Comparison of ENCODE assay signal across 10 cellular contexts in the genomic region with DNA sequence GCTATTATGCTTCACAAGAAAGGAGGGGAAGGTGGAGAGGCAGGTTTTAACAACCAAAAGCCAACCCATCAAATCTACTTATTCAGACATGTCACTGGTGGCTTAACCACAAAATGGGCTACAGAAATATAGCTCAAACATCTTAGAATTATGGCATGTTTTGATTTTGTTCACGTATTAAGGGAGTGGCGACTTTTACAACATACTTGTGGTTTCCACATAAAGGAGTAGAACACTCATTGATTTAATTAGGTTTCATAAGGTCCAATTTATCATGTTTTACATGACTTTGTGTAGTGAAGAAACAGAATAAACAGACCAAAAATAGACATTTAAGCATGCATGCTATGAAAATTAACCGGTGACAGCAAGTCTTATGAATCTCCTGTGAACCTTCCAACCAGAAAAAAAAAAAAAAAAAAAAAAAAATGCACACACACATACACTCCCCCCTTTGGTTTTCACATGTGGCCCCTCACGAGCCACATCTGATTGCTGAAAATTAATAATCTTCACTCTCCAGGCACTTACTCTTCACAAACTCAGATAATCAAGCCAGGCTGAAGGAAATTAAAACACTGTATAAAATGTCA. TPM values are rescaled to one million over a fixed set of nuclear protein-coding genes. Genes with fewer than 3 reads are reported as not detected.
DNase-seq lines count a peak whose midpoint lies in the region; ATAC-seq, FAIRE-seq and TF ChIP-seq lines count a peak whose summit lies in the region.
"Had no signal": no experiment of that assay in that cellular context is flagged by ENCODE, and none has a peak within 500 bp of the region (broad histone marks: within the 10 kb centered on the region; RNA-seq: fewer than 3 reads in every experiment).

No MANE protein-coding gene starts in this region.

- H3K4me1 Mint-ChIP-seq in Caco-2 (ENCODE audit: low read depth, unreplicated experiment), result peaks cover 33% of the 10 kb centered on the region

- H3K9me2 ChIP-seq in PC-3 (replicated peaks; ENCODE audit: low read length), result no peaks in the 10 kb centered on the region

- DNase-seq in GM12891 (ENCODE audit: insufficient read length, low spot score) (no peak), PC-3 (peak; percentile 80), esophagus squamous epithelium (lab: John Stamatoyannopoulos, UW) (no peak), retina (peak; percentile 53), NK-92 (lab: John Stamatoyannopoulos, UW; ENCODE audit: unreplicated experiment) (no peak), Caco-2 (no peak), HTR-8/SVneo (ENCODE audit: insufficient read length, low spot score) (no peak)
- DNase-seq: IMR-90 had no signal

- WGBS in esophagus squamous epithelium, 2 donors, result 18 to 34% methylated on average over 4 of the region's 4 CpGs

- TF ChIP-seq CTCF in PC-3 (conservative IDR thresholded peaks at IDR 0.05; ENCODE audit: low read depth, low read length) (no peak), esophagus squamous epithelium (IDR thresholded peaks at IDR 0.05) (no peak), Caco-2 (IDR thresholded peaks at IDR 0.05; ENCODE audit: insufficient read depth in 1 of 2, low read depth in 1 of 2, low read length in 1 of 2, severe bottlenecking in 1 of 2, unreplicated experiment in 1 of 2) (no peak)

- CTCF ChIA-PET in PC-3 (lab: Charles Lee) (no interaction called here), Caco-2 (lab: Charles Lee) (interaction anchor here (1.1 kb wide), 1 partner anchor 8 kb away, joined by 3 read pairs; no protein-coding TSS in a partner anchor)

- H3K36me3 ChIP-seq in PC-3 (ENCODE audit: low read depth, low read length) (no peaks in the 10 kb centered on the region), esophagus squamous epithelium (no peaks in the 10 kb centered on the region), Caco-2 (ENCODE audit: control insufficient read depth, insufficient read depth, low read length) (no peaks in the 10 kb centered on the region; the same call in 1 of the 2 replicates)

- TF ChIP-seq POLR2A in GM12891 (IDR thresholded peaks at IDR 0.05; ENCODE audit: low read depth, low read length) (no peak), esophagus squamous epithelium (IDR thresholded peaks at IDR 0.05) (no peak)

- no peaks in the 10 kb centered on the region for H3K9me3 Mint-ChIP-seq in Caco-2 (ENCODE audit: unreplicated experiment)
- H3K9me3 Mint-ChIP-seq: neural crest cell had no signal

- POLR2A ChIA-PET in PC-3 (lab: Charles Lee; ENCODE audit: unreplicated experiment), result no interaction called here
- POLR2A ChIA-PET in Caco-2 (lab: Charles Lee), result no interaction called here

- BruUV-seq in PC-3 (replicated peaks; lab: Mats Ljungman, UMichigan) (no TSS peak), Caco-2 (replicated peaks; lab: Mats Ljungman, UMichigan) (no TSS peak)

- H3K27me3 ChIP-seq in PC-3 (ENCODE audit: low read length) (no peaks in the 10 kb centered on the region), esophagus squamous epithelium (no peaks in the 10 kb centered on the region), Caco-2 (replicated peaks; ENCODE audit: control insufficient read depth, insufficient read depth, low read length) (no peaks in the 10 kb centered on the region)

- H3K4me2 ChIP-seq in PC-3 (ENCODE audit: low read length), result peak overlapping the region; percentile 71; the same call in 1 of the 2 replicates

- no peak overlapping the region for H3K27ac Mint-ChIP-seq in Caco-2 (ENCODE audit: unreplicated experiment)

- intact Hi-C loops in PC-3 (cut with micrococcal nuclease) (loop anchor here (1.0 to 10.0 kb wide), 4 partner anchors 85 to 1394 kb away; no protein-coding TSS in a partner anchor), esophagus squamous epithelium (cut with DNase I) (loop anchor here (10.0 kb wide), 1 partner anchor 744 kb away; no protein-coding TSS in a partner anchor), Caco-2 (cut with micrococcal nuclease; ENCODE audit: unreplicated experiment) (no loop called here)

- H3K36me3 Mint-ChIP-seq in Caco-2 (ENCODE audit: insufficient read depth, unreplicated experiment), result no peaks in the 10 kb centered on the region

- ATAC-seq in PC-3 (peak; percentile 48), GM21723 (IDR thresholded peaks at IDR 0.05; ENCODE audit: unreplicated experiment) (no peak)

- H3K27ac ChIP-seq in PC-3 (ENCODE audit: low read length) (peak overlapping the region; percentile 75), esophagus squamous epithelium (peak overlapping the region; percentile 72 to 96 (median 86))

- no peak overlapping the region for H3K9ac ChIP-seq in PC-3 (ENCODE audit: low read length)

- FAIRE-seq in GM12891 (lab: Jason Lieb, UNC) (peak; percentile 50), HTR-8/SVneo (lab: Jason Lieb, UNC) (no peak)

- H3F3A ChIP-seq in PC-3 (ENCODE audit: low read length, unreplicated experiment), result no peaks in the 10 kb centered on the region

- no peak overlapping the region for H3K4me3 Mint-ChIP-seq in Caco-2 (ENCODE audit: unreplicated experiment)
- H3K4me3 Mint-ChIP-seq: neural crest cell had no signal

- H3K79me2 ChIP-seq in PC-3 (ENCODE audit: low read length), result no peaks in the 10 kb centered on the region

- H4K20me1 ChIP-seq in PC-3 (ENCODE audit: low read length), result no peaks in the 10 kb centered on the region

- H3K4me1 ChIP-seq in PC-3 (ENCODE audit: insufficient read depth, low read length), result peaks cover 50% of the 10 kb centered on the region
- peaks cover 14 to 100% (median 30%) of the 10 kb centered on the region in 3 donors for H3K4me1 ChIP-seq in esophagus squamous epithelium
- H3K4me1 ChIP-seq in Caco-2, result peaks cover 88% of the 10 kb centered on the region

- H3K9me3 ChIP-seq in PC-3 (ENCODE audit: low read length) (no peaks in the 10 kb centered on the region), esophagus squamous epithelium (no peaks in the 10 kb centered on the region), Caco-2 (no peaks in the 10 kb centered on the region)

- no peak overlapping the region for H2AFZ ChIP-seq in PC-3 (ENCODE audit: low read length)

- H3K27me3 Mint-ChIP-seq in Caco-2 (ENCODE audit: insufficient read depth, unreplicated experiment), result no peaks in the 10 kb centered on the region

- no peak overlapping the region for H3K4me3 ChIP-seq in PC-3 (ENCODE audit: low read length)
- peak overlapping the region in 1 of 4 donors; percentile 78 for H3K4me3 ChIP-seq in esophagus squamous epithelium
- H3K4me3 ChIP-seq in Caco-2 (ENCODE audit: low read depth, low read length), result no peak overlapping the region

TF ChIP-seq in GM12891, 5 proteins besides CTCF, POLR2A, EP300 and RAD21:
- no peak for TF ChIP-seq PAX5 (IDR thresholded peaks at IDR 0.05; ENCODE audit: insufficient read depth, low read length, severe bottlenecking)
- TF ChIP-seq POU2F2 (IDR thresholded peaks at IDR 0.05; ENCODE audit: low read depth, low read length), result no peak
- no peak for TF ChIP-seq TAF1 (IDR thresholded peaks at IDR 0.05; ENCODE audit: low read depth, low read length)
- no peak for TF ChIP-seq SPI1 (IDR thresholded peaks at IDR 0.05; ENCODE audit: low read depth, low read length)
- TF ChIP-seq POLR2AphosphoS5 (IDR thresholded peaks at IDR 0.05; ENCODE audit: low read depth, low read length), result no peak

RNA-seq across cellular contexts. Expression of a gene that starts 5.4 kb away (rescaled TPM):
- 6.2 TPM for polyA plus RNA-seq in GM12891 (2012; ENCODE audit: low read depth, missing spikeins)
- total RNA-seq in PC-3 (2014; rRNA removed) (0.95 and 1.2 TPM in 2 replicates), esophagus squamous epithelium (10 to 100 TPM in 2 of 4 donors, 1 to 10 TPM in 2; 5.8 to 25.7 (median 10.4) TPM), Caco-2 (2022) (17.5 and 24.0 TPM in 2 replicates)

Comparison
In these comparisons a context has a peak if more than half of its experiments do, and no peak if none do; other contexts are left out.
1. DNase-seq: peak in PC-3 (single experiment) and retina (single experiment); none in GM12891 (single experiment), esophagus squamous epithelium (single experiment), NK-92 (single experiment), Caco-2 (0 of 2) and HTR-8/SVneo (single experiment).